In the genomic region with DNA sequence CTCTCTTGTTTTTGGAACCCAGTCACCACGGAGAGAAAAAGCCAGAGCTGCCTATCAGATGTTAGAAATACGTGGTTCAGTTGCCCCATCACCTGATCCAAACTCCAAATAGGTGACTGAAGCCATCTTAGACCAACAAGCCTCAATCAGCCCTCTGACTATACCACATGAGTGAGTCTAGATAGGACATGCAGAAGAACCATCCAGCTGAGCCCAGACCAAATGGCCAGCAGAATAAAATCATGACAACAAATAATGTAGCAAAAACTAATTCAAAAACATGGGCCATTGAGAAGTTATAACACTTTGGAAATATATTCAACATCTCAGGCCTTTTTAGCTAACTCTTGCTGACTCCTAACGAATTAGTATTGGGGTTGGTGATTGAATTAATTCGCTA, we compare ENCODE assay signal across 27 cellular contexts.
"Had no signal": no experiment of that assay in that cellular context is flagged by ENCODE, and none has a peak within 500 bp of the region (broad histone marks: within the 10 kb centered on the region; RNA-seq: fewer than 3 reads in every experiment).

No MANE protein-coding gene starts in this region.

- H3K9me3 ChIP-seq: neutrophil, ovary, thoracic aorta, thyroid gland, upper lobe of left lung, vagina had no signal

- DNase-seq: naive thymus-derived CD4-positive, alpha-beta T cell; natural killer cell; occipital lobe; ovary; posterior cingulate gyrus; psoas muscle; right cardiac atrium; stimulated activated CD4-positive, alpha-beta T cell treated with anti-CD3 and anti-CD28 coated beads, Interleukin-15, amount 100 ng/mL, for 24 hours; stimulated activated CD4-positive, alpha-beta T cell treated with anti-CD3 and anti-CD28 coated beads, Interleukin-2, amount 100 ng/mL, for 24 hours; stimulated activated CD4-positive, alpha-beta T cell treated with anti-CD3 and anti-CD28 coated beads, Interleukin-2, amount 100 ng/mL, for 48 hours; stimulated activated CD4-positive, alpha-beta T cell treated with anti-CD3 and anti-CD28 coated beads, Interleukin-4, amount 100 ng/mL, for 24 hours; stimulated activated naive B cell treated with anti-CD40 and anti-IgM and Interleukin-4, amounts not matched to agents 10 μg/mL and 1 μg/mL and 100 μg/mL, for 72 hours; stimulated activated naive CD4-positive, alpha-beta T cell treated with Interleukin-2 at 50 U/mL for 16 hours; stomach; thyroid gland; trophoblast cell; upper lobe of left lung had no signal

- H2AFZ ChIP-seq: neural progenitor cell, parathyroid adenoma had no signal

- H3K4me1 ChIP-seq: neural progenitor cell, parathyroid adenoma, psoas muscle, thyroid gland, upper lobe of left lung, vagina had no signal

- ATAC-seq: naive thymus-derived CD4-positive, alpha-beta T cell; natural killer cell; psoas muscle; right cardiac atrium; stimulated activated effector memory CD8-positive, alpha-beta T cell treated with anti-CD3 and anti-CD28 coated beads, Interleukin-12 subunit alpha, Interleukin-12 subunit beta, amount 100 ng/mL, for 72 hours; stimulated activated naive B cell treated with anti-CD40 and anti-IgM and Interleukin-4, amounts not matched to agents 10 μg/mL and 1 μg/mL and 100 μg/mL, for 72 hours had no signal

- H3K79me2 ChIP-seq: parathyroid adenoma had no signal

- H3K27ac ChIP-seq: neural progenitor cell, neutrophil, ovary, parathyroid adenoma, psoas muscle, skin epidermis, stomach, thoracic aorta, thyroid gland, tibial nerve, upper lobe of left lung, vagina had no signal

- H3K4me2 ChIP-seq: neural progenitor cell, smooth muscle cell had no signal

- H3K9ac ChIP-seq: neural progenitor cell, parathyroid adenoma had no signal

- H3K27me3 ChIP-seq: neural progenitor cell, neutrophil, ovary, stomach, thyroid gland, tibial nerve, upper lobe of left lung, vagina had no signal

- FAIRE-seq: urothelium cell line had no signal

- H3K36me3 ChIP-seq: neural progenitor cell, neutrophil, ovary, stomach, thoracic aorta, thyroid gland, tibial nerve, upper lobe of left lung, vagina had no signal

- H3K4me3 ChIP-seq: neural progenitor cell, ovary, psoas muscle, skin epidermis, smooth muscle cell, stomach, thoracic aorta, thyroid gland, tibial nerve, upper lobe of left lung, vagina had no signal
